Comparison of ENCODE assay signal across 17 cellular contexts in genomic region chr17:81572499-81573030, GRCh38. TPM values are rescaled to one million over a fixed set of nuclear protein-coding genes. Genes with fewer than 3 reads are reported as not detected.
"Had no signal": no experiment of that assay in that cellular context is flagged by ENCODE, and none has a peak within 500 bp of the region (broad histone marks: within the 10 kb centered on the region; RNA-seq: fewer than 3 reads in every experiment).

No MANE protein-coding gene starts in this region.

- H3K27ac Mint-ChIP-seq: activated CD4-positive, alpha-beta T cell treated with anti-CD3 and anti-CD28 coated beads, Interleukin-2, amount 10 ng/mL, durations not matched to agents 7 days and 5 days; dendritic cell treated with granulocyte-macrophage colony-stimulating factor and Interleukin-4, amounts not matched to agents 40 ng/mL and 50 ng/mL, for 4 days; effector memory CD8-positive, alpha-beta T cell; stimulated activated naive CD8-positive, alpha-beta T cell treated with anti-CD3 and anti-CD28 coated beads, Interleukin-15, amount 100 ng/mL, for 72 hours had no signal

- H3K27me3 Mint-ChIP-seq: activated CD4-positive, alpha-beta T cell treated with anti-CD3 and anti-CD28 coated beads, Interleukin-2, amount 10 ng/mL, durations not matched to agents 7 days and 5 days; central memory CD8-positive, alpha-beta T cell; dendritic cell treated with granulocyte-macrophage colony-stimulating factor and Interleukin-4, amounts not matched to agents 40 ng/mL and 50 ng/mL, for 4 days; effector memory CD8-positive, alpha-beta T cell; stimulated activated naive CD8-positive, alpha-beta T cell treated with anti-CD3 and anti-CD28 coated beads, Interleukin-15, amount 100 ng/mL, for 72 hours had no signal

- DNase-seq: activated CD4-positive, alpha-beta T cell treated with anti-CD3 and anti-CD28 coated beads, Interleukin-2, amount 10 ng/mL, durations not matched to agents 7 days and 5 days; activated CD4-positive, CD25-positive, alpha-beta regulatory T cell; activated CD8-positive, alpha-beta memory T cell treated with anti-CD3 and anti-CD28 coated beads for 24 hours; activated naive CD4-positive, alpha-beta T cell treated with anti-CD3 and anti-CD28 coated beads, Interleukin-2, amount 50 U/mL, for 16 hours; body of pancreas; effector memory CD8-positive, alpha-beta T cell; erythroblast; hippocampal formation; kidney glomerular epithelial cell; pancreas; stimulated activated CD4-positive, alpha-beta T cell treated with anti-CD3 and anti-CD28 coated beads, Interleukin-4, amount 100 ng/mL, for 24 hours; stimulated activated naive CD8-positive, alpha-beta T cell treated with anti-CD3 and anti-CD28 coated beads, Interleukin-15, amount 100 ng/mL, for 72 hours; testis had no signal

- H3K4me1 Mint-ChIP-seq: activated CD4-positive, alpha-beta T cell treated with anti-CD3 and anti-CD28 coated beads, Interleukin-2, amount 10 ng/mL, durations not matched to agents 7 days and 5 days had no signal

- H3K4me3 Mint-ChIP-seq: activated CD4-positive, alpha-beta T cell treated with anti-CD3 and anti-CD28 coated beads, Interleukin-2, amount 10 ng/mL, durations not matched to agents 7 days and 5 days; central memory CD8-positive, alpha-beta T cell; dendritic cell treated with granulocyte-macrophage colony-stimulating factor and Interleukin-4, amounts not matched to agents 40 ng/mL and 50 ng/mL, for 4 days; effector memory CD8-positive, alpha-beta T cell; neural crest cell; stimulated activated naive CD8-positive, alpha-beta T cell treated with anti-CD3 and anti-CD28 coated beads, Interleukin-15, amount 100 ng/mL, for 72 hours had no signal

- ATAC-seq: body of pancreas; effector memory CD8-positive, alpha-beta T cell; pancreas; stimulated activated naive CD8-positive, alpha-beta T cell treated with anti-CD3 and anti-CD28 coated beads, Interleukin-15, amount 100 ng/mL, for 72 hours had no signal

- H3K9me3 ChIP-seq: body of pancreas, pancreas, testis had no signal

- H3K4me3 ChIP-seq: body of pancreas, pancreas, testis had no signal

- H3K9me3 Mint-ChIP-seq: activated CD4-positive, alpha-beta T cell treated with anti-CD3 and anti-CD28 coated beads, Interleukin-2, amount 10 ng/mL, durations not matched to agents 7 days and 5 days; central memory CD8-positive, alpha-beta T cell; dendritic cell treated with granulocyte-macrophage colony-stimulating factor and Interleukin-4, amounts not matched to agents 40 ng/mL and 50 ng/mL, for 4 days; effector memory CD8-positive, alpha-beta T cell; neural crest cell; stimulated activated naive CD8-positive, alpha-beta T cell treated with anti-CD3 and anti-CD28 coated beads, Interleukin-15, amount 100 ng/mL, for 72 hours had no signal

- H3K27me3 ChIP-seq: body of pancreas, pancreas, testis had no signal

- H3K27ac ChIP-seq: body of pancreas, pancreas, testis had no signal

RNA-seq across cellular contexts. Expression of gene FSCN2, which starts 44.4 kb away (rescaled TPM):
- polyA plus RNA-seq: liver had no signal
